Comparison of ENCODE assay signal across 8 cellular contexts in the genomic region with DNA sequence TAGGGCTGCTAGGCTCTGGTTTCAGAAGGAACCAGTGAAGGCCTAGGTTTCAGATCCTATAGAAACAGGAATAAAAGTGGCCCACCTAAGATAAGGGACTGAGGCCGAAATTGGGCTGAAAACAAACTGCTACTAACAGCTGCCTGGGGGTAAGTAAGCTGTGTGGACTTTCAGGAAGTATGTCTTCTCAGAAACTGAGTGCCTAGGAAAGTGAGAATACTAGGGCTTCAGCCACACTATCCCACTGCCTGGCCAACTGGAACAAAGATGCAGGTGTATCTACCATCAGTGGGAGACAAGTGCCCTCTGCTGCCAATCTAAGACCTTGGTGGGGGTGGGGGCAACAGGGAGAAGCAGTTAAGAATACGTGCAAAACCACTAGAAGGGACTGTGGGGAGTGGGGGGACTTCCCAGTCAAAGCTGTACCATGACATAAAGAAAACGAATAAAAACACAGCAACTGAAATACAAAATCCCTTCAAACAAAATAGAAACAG.
DNase-seq lines count a peak whose midpoint lies in the region; ATAC-seq and TF ChIP-seq lines count a peak whose summit lies in the region.

No MANE protein-coding gene starts in this region.

- no peaks in the 10 kb centered on the region for H3K9me3 Mint-ChIP-seq in IgD-negative memory B cell
- no peaks in the 10 kb centered on the region for H3K9me3 Mint-ChIP-seq in activated T-cell treated with anti-CD3 and anti-CD28 coated beads, Interleukin-2, amount 50 U/mL, for 24 hours

- H3K27ac Mint-ChIP-seq in IgD-negative memory B cell = peak overlapping the region; percentile 64 to 96 (median 93)
- H3K27ac Mint-ChIP-seq in activated T-cell treated with anti-CD3 and anti-CD28 coated beads, Interleukin-2, amount 50 U/mL, for 24 hours = peak overlapping the region; percentile 80

- intact Hi-C loops in testis (cut with DNase I; ENCODE audit: low total_unique reads) = no loop called here

- H3K27ac ChIP-seq in DND-41 (ENCODE audit: low read length) = peak overlapping the region; percentile 5
- H3K27ac ChIP-seq in testis = no peak overlapping the region
- no peak overlapping the region for H3K27ac ChIP-seq in Karpas-422 (ENCODE audit: low read length)

- no peak overlapping the region for H3K4me2 ChIP-seq in DND-41 (ENCODE audit: insufficient read depth, low read length)
- no peak overlapping the region for H3K4me2 ChIP-seq in Karpas-422 (ENCODE audit: low read depth, low read length, poor library complexity, severe bottlenecking)

- H3K36me3 ChIP-seq in DND-41 (ENCODE audit: insufficient read depth, low read length) (no peaks in the 10 kb centered on the region), testis (ENCODE audit: low read depth, missing control alignments) (no peaks in the 10 kb centered on the region), Karpas-422 (ENCODE audit: insufficient read depth, low read length) (no peaks in the 10 kb centered on the region)

- H3K27me3 ChIP-seq in DND-41 (ENCODE audit: insufficient read depth, low read length, poor library complexity) (no peaks in the 10 kb centered on the region), testis (no peaks in the 10 kb centered on the region), Karpas-422 (ENCODE audit: low read length) (no peaks in the 10 kb centered on the region)

- 76 to 85% methylated on average over 3 of the region's 3 CpGs for WGBS in testis, 2 donors

- TF ChIP-seq POLR2A in testis (IDR thresholded peaks at IDR 0.05) = no peak

- H3K79me2 ChIP-seq in DND-41 (ENCODE audit: insufficient read depth, low read length) (peaks cover 100% of the 10 kb centered on the region), Karpas-422 (ENCODE audit: low read length) (no peaks in the 10 kb centered on the region)

- H3K9me3 ChIP-seq in DND-41 (ENCODE audit: insufficient read depth, low read length, severe bottlenecking) (no peaks in the 10 kb centered on the region), testis (no peaks in the 10 kb centered on the region), Karpas-422 (ENCODE audit: low read length) (no peaks in the 10 kb centered on the region)

- peak overlapping the region; percentile 44 to 85 (median 56) for H3K4me3 Mint-ChIP-seq in IgD-negative memory B cell
- peak overlapping the region; percentile 25 for H3K4me3 Mint-ChIP-seq in activated T-cell treated with anti-CD3 and anti-CD28 coated beads, Interleukin-2, amount 50 U/mL, for 24 hours

- H3K4me3 ChIP-seq in DND-41 (ENCODE audit: low read depth in 1 of 2, low read length in 2 of 2) = no peak overlapping the region
- H3K4me3 ChIP-seq in testis = no peak overlapping the region
- no peak overlapping the region for H3K4me3 ChIP-seq in Karpas-422 (ENCODE audit: low read length)

- H3K9ac ChIP-seq in DND-41 (ENCODE audit: low read depth, low read length) = no peak overlapping the region
- no peak overlapping the region for H3K9ac ChIP-seq in Karpas-422 (ENCODE audit: low read length)

- peaks cover 44 to 63% (median 56%) of the 10 kb centered on the region in 3 donors for H3K4me1 Mint-ChIP-seq in IgD-negative memory B cell
- H3K4me1 Mint-ChIP-seq in activated T-cell treated with anti-CD3 and anti-CD28 coated beads, Interleukin-2, amount 50 U/mL, for 24 hours (ENCODE audit: low read depth) = peaks cover 72% of the 10 kb centered on the region

- ATAC-seq in DND-41 (ENCODE audit: insufficient read depth, low read depth) (peak; percentile 82), GM21423 (IDR thresholded peaks at IDR 0.05; ENCODE audit: unreplicated experiment) (peak; percentile 88)

- H4K20me1 ChIP-seq in DND-41 (ENCODE audit: insufficient read depth, low read length) (peaks cover 66% of the 10 kb centered on the region), Karpas-422 (ENCODE audit: insufficient read depth, low read depth, low read length) (peaks cover 36% of the 10 kb centered on the region)

- no peaks in the 10 kb centered on the region for H3K27me3 Mint-ChIP-seq in IgD-negative memory B cell
- no peaks in the 10 kb centered on the region for H3K27me3 Mint-ChIP-seq in activated T-cell treated with anti-CD3 and anti-CD28 coated beads, Interleukin-2, amount 50 U/mL, for 24 hours

- no peaks in the 10 kb centered on the region for H3K36me3 Mint-ChIP-seq in IgD-negative memory B cell
- H3K36me3 Mint-ChIP-seq in activated T-cell treated with anti-CD3 and anti-CD28 coated beads, Interleukin-2, amount 50 U/mL, for 24 hours (ENCODE audit: low read depth) = no peaks in the 10 kb centered on the region

- H3K9me2 ChIP-seq in Karpas-422 (replicated peaks; ENCODE audit: insufficient read depth, low read length) = no peaks in the 10 kb centered on the region

- TF ChIP-seq CTCF in DND-41 (IDR thresholded peaks at IDR 0.05; ENCODE audit: borderline replicate concordance, extremely low read depth, low read length, poor library complexity, severe bottlenecking) = peak; percentile 45
- no peak for TF ChIP-seq CTCF in testis (IDR thresholded peaks at IDR 0.05)

- peaks cover 17% of the 10 kb centered on the region for H3K4me1 ChIP-seq in DND-41 (ENCODE audit: insufficient read depth, low read length)
- peaks cover 22% of the 10 kb centered on the region for H3K4me1 ChIP-seq in testis
- no peaks in the 10 kb centered on the region for H3K4me1 ChIP-seq in Karpas-422 (ENCODE audit: low read length)

- DNase-seq in DND-41 (peak; percentile 57), testis (no peak), HPDE6-E6E7 (ENCODE audit: extremely low spot score) (no peak), Karpas-422 (no peak)
- peak; percentile 61 for DNase-seq in activated T-cell treated with anti-CD3 and anti-CD28 coated beads, Interleukin-2, amount 50 U/mL, for 24 hours
- peak; percentile 34 to 51 for DNase-seq in stimulated activated CD4-positive, alpha-beta T cell treated with anti-CD3 and anti-CD28 coated beads, Interleukin-4, amount 100 ng/mL, for 4 hours

- no peak overlapping the region for H2AFZ ChIP-seq in DND-41 (ENCODE audit: low read depth, low read length)
- H2AFZ ChIP-seq in Karpas-422 (ENCODE audit: low read length) = no peak overlapping the region

Comparison
In these comparisons a context has a peak if more than half of its experiments do, and no peak if none do; other contexts are left out.
1. DNase-seq: peak in DND-41 (single experiment), activated T-cell treated with anti-CD3 and anti-CD28 coated beads, Interleukin-2, amount 50 U/mL, for 24 hours (single experiment) and stimulated activated CD4-positive, alpha-beta T cell treated with anti-CD3 and anti-CD28 coated beads, Interleukin-4, amount 100 ng/mL, for 4 hours (2 of 2); none in testis (single experiment), HPDE6-E6E7 (single experiment) and Karpas-422 (single experiment).